18 cellular contexts compared by ENCODE assay signal in genomic region chr7:81519886-81520285, GRCh38.
A peak's percentile ranks its signal among the peaks of the same experiment; 100 is the strongest.
DNase-seq lines count a peak whose midpoint lies in the region; ATAC-seq and TF ChIP-seq lines count a peak whose summit lies in the region.
"Had no signal": no experiment of that assay in that cellular context is flagged by ENCODE, and none has a peak within 500 bp of the region (broad histone marks: within the 10 kb centered on the region; RNA-seq: fewer than 3 reads in every experiment).

No MANE protein-coding gene starts in this region.

- no peak overlapping the region for H3K27ac ChIP-seq in GM23248
- H3K27ac ChIP-seq: 22Rv1, A549, C4-2B had no signal

- DNase-seq in DMS 273 (lab: John Stamatoyannopoulos, UW; ENCODE audit: unreplicated experiment) = peak; percentile 61
- no peak for DNase-seq in DMS 273 treated with DMSO at 0.1 percent for 48 hours (lab: John Stamatoyannopoulos, UW)
- DNase-seq in GM23248 = no peak
- DNase-seq in NCI-H446 treated with DMSO at 0.1 percent for 48 hours (lab: John Stamatoyannopoulos, UW) = peak; percentile 95
- DNase-seq in fibroblast of mammary gland (ENCODE audit: low read depth) = peak; percentile 15
- DNase-seq in activated CD8-positive, alpha-beta memory T cell treated with anti-CD3 and anti-CD28 coated beads, Interleukin-2, amount 50 U/mL, for 48 hours = no peak
- DNase-seq in HCEC 1CT = no peak
- DNase-seq: AML-193; Caco-2; CD4-positive, alpha-beta T cell; DND-41; EL had no signal

- 0 out of 2 replicates have a peak overlapping the region, but pooled peaks have one; percentile 9 for H2AFZ ChIP-seq in GM23248

- H4K20me1 ChIP-seq in GM23248 (ENCODE audit: insufficient read depth) = no peaks in the 10 kb centered on the region

- 12 to 26% methylated on average over 1 of the region's 1 CpG for WGBS in GM23248 (ENCODE audit: low coverage in 1 of 2, low lambda C conversion rate in 2 of 2, missing lambda C conversion rate in 2 of 2), 2 experiments

- H3K9me3 ChIP-seq in GM23248 (ENCODE audit: low read depth) = no peaks in the 10 kb centered on the region
- H3K9me3 ChIP-seq: A549, Caco-2, HAP-1 had no signal

- H3K4me1 ChIP-seq in GM23248 (ENCODE audit: insufficient read depth) = peaks cover 8% of the 10 kb centered on the region
- H3K4me1 ChIP-seq: A549, Caco-2, HAP-1 had no signal

- in situ Hi-C loops in GM23248 (cut with MboI) = loop anchor here (25.0 kb wide), 2 partner anchors 192 to 442 kb away; no protein-coding TSS in a partner anchor

- no peak overlapping the region for H3K9ac ChIP-seq in GM23248

- H3K27me3 ChIP-seq in GM23248 (replicated peaks; ENCODE audit: insufficient read depth) = no peaks in the 10 kb centered on the region

- no peaks in the 10 kb centered on the region for H3K9me2 ChIP-seq in GM23248 (ENCODE audit: insufficient read depth)

- no peaks in the 10 kb centered on the region for H3K36me3 ChIP-seq in GM23248 (ENCODE audit: low read depth)
- H3K36me3 ChIP-seq: HAP-1 had no signal

- no peak for ATAC-seq in HG02840 (IDR thresholded peaks at IDR 0.05; ENCODE audit: low FRiP score, unreplicated experiment)
- ATAC-seq: A549, GM12878 had no signal

- H3K4me2 ChIP-seq in GM23248 (ENCODE audit: unreplicated experiment) = no peak overlapping the region
- H3K4me2 ChIP-seq: A549 had no signal

- H3K79me2 ChIP-seq in GM23248 (ENCODE audit: insufficient read depth) = no peaks in the 10 kb centered on the region

- no peak overlapping the region for H3K4me3 ChIP-seq in GM23248
- no peak overlapping the region for H3K4me3 ChIP-seq in fibroblast of mammary gland (ENCODE audit: control insufficient read depth, low read depth, low read length)
- H3K4me3 ChIP-seq: A549, GM12878, HAP-1 had no signal

- no peaks in the 10 kb centered on the region for H3F3A ChIP-seq in GM23248 (ENCODE audit: insufficient read depth)

- TF ChIP-seq CTCF in fibroblast of mammary gland (conservative IDR thresholded peaks at IDR 0.05; ENCODE audit: control insufficient read depth, insufficient read depth, low read depth, low read length) = no peak

Comparison
In these comparisons a context has a peak if more than half of its experiments do, and no peak if none do; other contexts are left out.
1. DNase-seq: peak in DMS 273 (single experiment), NCI-H446 treated with DMSO at 0.1 percent for 48 hours (single experiment) and fibroblast of mammary gland (single experiment); none in DMS 273 treated with DMSO at 0.1 percent for 48 hours (single experiment), GM23248 (single experiment), activated CD8-positive, alpha-beta memory T cell treated with anti-CD3 and anti-CD28 coated beads, Interleukin-2, amount 50 U/mL, for 48 hours (single experiment) and HCEC 1CT (single experiment).